16 cellular contexts compared by ENCODE assay signal in the genomic region with DNA sequence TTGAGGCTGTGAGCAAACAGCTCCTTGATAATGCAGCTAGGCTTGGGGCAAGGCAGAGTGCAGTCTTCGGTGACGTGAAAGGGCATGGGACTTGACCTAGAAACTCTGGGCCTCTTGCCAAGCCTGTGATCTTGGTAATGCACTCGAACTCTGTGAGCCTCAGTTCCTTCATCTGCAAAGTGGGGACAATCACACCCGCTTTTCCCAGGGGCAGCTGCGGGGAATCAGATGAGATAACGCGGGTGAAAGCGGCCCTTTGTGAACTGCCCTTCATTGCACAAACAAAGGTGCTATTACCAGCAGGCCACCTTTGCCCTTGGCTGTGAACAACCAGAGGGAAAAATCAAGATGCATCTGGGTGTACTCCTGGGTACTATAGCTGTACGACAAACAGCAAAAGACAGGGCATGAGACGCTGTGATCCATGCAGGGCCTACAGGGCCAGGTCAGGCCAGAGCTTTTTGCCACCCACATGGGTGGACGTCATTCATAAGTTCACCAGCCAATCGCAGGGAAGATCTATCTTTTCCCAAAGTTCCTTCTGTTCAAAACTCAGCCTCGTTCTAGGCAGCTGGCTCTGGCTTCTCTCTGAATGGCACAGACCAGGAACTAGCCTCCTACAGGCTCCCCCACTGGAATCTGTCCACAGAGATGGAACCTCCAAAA. TPM values are rescaled to one million over a fixed set of nuclear protein-coding genes. Genes with fewer than 3 reads are reported as not detected.
A peak's percentile ranks its signal among the peaks of the same experiment; 100 is the strongest.
DNase-seq lines count a peak whose midpoint lies in the region; ATAC-seq and TF ChIP-seq lines count a peak whose summit lies in the region.
"Had no signal": no experiment of that assay in that cellular context is flagged by ENCODE, and none has a peak within 500 bp of the region (broad histone marks: within the 10 kb centered on the region; RNA-seq: fewer than 3 reads in every experiment).

No MANE protein-coding gene starts in this region.

- intact Hi-C loops in adrenal gland (cut with DNase I), result no loop called here

- WGBS in adrenal gland, 4 donors, result 48 to 62% (median 56%) methylated on average over 11 to 13 of the region's 13 CpGs

- peaks cover 21 to 25% of the 10 kb centered on the region in 2 donors for H3K4me1 ChIP-seq in adrenal gland (replicated peaks in 1 of 2)
- H3K4me1 ChIP-seq in parathyroid adenoma, result peaks cover 12% of the 10 kb centered on the region

- H3K4me3 ChIP-seq in adrenal gland, result no peak overlapping the region
- no peak overlapping the region for H3K4me3 ChIP-seq in parathyroid adenoma (ENCODE audit: low read depth, low read length)
- H3K4me3 ChIP-seq: right atrium auricular region, tibial artery had no signal

- H3K9me3 ChIP-seq in adrenal gland (replicated peaks in 1 of 3), result no peaks in the 10 kb centered on the region
- H3K9me3 ChIP-seq in parathyroid adenoma (ENCODE audit: control insufficient read depth, low read length), result no peaks in the 10 kb centered on the region
- H3K9me3 ChIP-seq: right atrium auricular region, tibial artery had no signal

- ATAC-seq in left lobe of liver, result peak; percentile 86
- no peak for ATAC-seq in HG03469 (IDR thresholded peaks at IDR 0.05; ENCODE audit: unreplicated experiment)
- ATAC-seq: T-cell had no signal

- DNase-seq in G401 (ENCODE audit: low spot score) (peak; percentile 40), adrenal gland (peak; percentile 49 to 77 (median 64)), left lobe of liver (ENCODE audit: low spot score) (no peak), OCI-M2 (lab: John Stamatoyannopoulos, UW; ENCODE audit: unreplicated experiment) (no peak), amniotic stem cell (lab: John Stamatoyannopoulos, UW) (no peak), GM19238 (ENCODE audit: insufficient read length, low spot score) (no peak)
- DNase-seq: activated naive CD4-positive, alpha-beta T cell; foreskin melanocyte; NCI-H774; T-cell; tibial artery had no signal

- TF ChIP-seq CTCF in adrenal gland (IDR thresholded peaks at IDR 0.05) (no peak), parathyroid adenoma (IDR thresholded peaks at IDR 0.05) (no peak)

- no peak overlapping the region for H2AFZ ChIP-seq in parathyroid adenoma

- H3K27me3 ChIP-seq in adrenal gland (no peaks in the 10 kb centered on the region), parathyroid adenoma (ENCODE audit: control insufficient read depth, insufficient read depth, low read length) (no peaks in the 10 kb centered on the region)
- H3K27me3 ChIP-seq: right atrium auricular region had no signal

- no peak for TF ChIP-seq POLR2A in adrenal gland (IDR thresholded peaks at IDR 0.05)

- no peaks in the 10 kb centered on the region for H3K79me2 ChIP-seq in parathyroid adenoma

- no peak overlapping the region for H3K4me2 ChIP-seq in parathyroid adenoma (ENCODE audit: low read length)

- no peak overlapping the region for H3K9ac ChIP-seq in parathyroid adenoma

- peak overlapping the region in 2 of 5 donors; percentile 45 to 67 for H3K27ac ChIP-seq in adrenal gland
- H3K27ac ChIP-seq in parathyroid adenoma, result peak overlapping the region; percentile 1
- H3K27ac ChIP-seq: tibial artery had no signal

- in situ Hi-C loops in G401 (cut with HindIII; ENCODE audit: low sequenced_read_pairs), result no loop called here

- H3K36me3 ChIP-seq in adrenal gland (replicated peaks in 1 of 2) (no peaks in the 10 kb centered on the region), parathyroid adenoma (ENCODE audit: control insufficient read depth, insufficient read depth, low read length) (no peaks in the 10 kb centered on the region)
- H3K36me3 ChIP-seq: right atrium auricular region, tibial artery had no signal

RNA-seq across cellular contexts. Expression of a gene that starts 3.2 kb away (rescaled TPM):
- total RNA-seq in G401 (2014; rRNA removed; shearing (Covaris generic)), result 6.3 and 24.6 TPM in 2 replicates
- 10 to 100 TPM in 3 of 8 donors, 1 to 10 TPM in 4, under 1 TPM in 1; 0.87 to 24.2 (median 8.4) TPM for total RNA-seq in adrenal gland
- polyA plus RNA-seq in adrenal gland, result 1 to 10 TPM in 2 of 3 donors, under 1 TPM in 1; 0.88 to 8.8 (median 6.6) TPM
- total RNA-seq in left lobe of liver, result not detected
- total RNA-seq: RPMI7951 had no signal

RNA-seq across cellular contexts. Expression of a gene that starts 38.2 kb away (rescaled TPM):
- not detected in 2 replicates for total RNA-seq in G401 (2014; rRNA removed; shearing (Covaris generic))
- total RNA-seq in adrenal gland (1 to 10 TPM in 7 of 8 donors, not detected in 1; 1.3 to 7.4 (median 4.4) TPM), left lobe of liver (3.0 TPM)
- polyA plus RNA-seq in adrenal gland, result 10 to 100 TPM in 1 of 3 donors, 1 to 10 TPM in 2; 4.0 to 18.7 (median 4.9) TPM
- total RNA-seq: HT1080, right atrium auricular region had no signal

Comparison
In these comparisons a context has a peak if more than half of its experiments do, and no peak if none do; other contexts are left out.
1. DNase-seq: peak in G401 (single experiment) and adrenal gland (7 of 7); none in left lobe of liver (single experiment), OCI-M2 (single experiment), amniotic stem cell (single experiment) and GM19238 (single experiment).